ENCODE assay signal across 21 cellular contexts in genomic region chr2:142867161-142867560, GRCh38. TPM values are rescaled to one million over a fixed set of nuclear protein-coding genes. Genes with fewer than 3 reads are reported as not detected.
A peak's percentile ranks its signal among the peaks of the same experiment; 100 is the strongest.
DNase-seq lines count a peak whose midpoint lies in the region; ATAC-seq and TF ChIP-seq lines count a peak whose summit lies in the region.
"Had no signal": no experiment of that assay in that cellular context is flagged by ENCODE, and none has a peak within 500 bp of the region (broad histone marks: within the 10 kb centered on the region; RNA-seq: fewer than 3 reads in every experiment).

No MANE protein-coding gene starts in this region.

- H3K4me1 ChIP-seq in breast epithelium = no peaks in the 10 kb centered on the region
- peaks cover 28% of the 10 kb centered on the region for H3K4me1 ChIP-seq in foreskin keratinocyte
- H3K4me1 ChIP-seq: upper lobe of right lung had no signal

- peaks cover 44% of the 10 kb centered on the region for H3K79me2 ChIP-seq in SU-DHL-6 (ENCODE audit: insufficient read depth, low read length)

- TF ChIP-seq POLR2A in breast epithelium (IDR thresholded peaks at IDR 0.05) = no peak

- POLR2A ChIA-PET in MCF 10A (lab: Yijun Ruan, JAX) = interaction anchor here (0.6 to 4.5 kb wide), 6 partner anchors 8 to 514 kb away, joined by 3 to 51 read pairs (median 8); partner anchors contain the start of gene KYNU

- no peak for DNase-seq in MCF 10A (ENCODE audit: unreplicated experiment)
- DNase-seq in breast epithelium (ENCODE audit: low spot score in 2 of 2) = no peak
- peak; percentile 87 to 94 for DNase-seq in foreskin keratinocyte
- no peak for DNase-seq in putamen (ENCODE audit: low spot score)
- no peak for DNase-seq in dermis blood vessel endothelial cell
- no peak for DNase-seq in stimulated activated CD4-positive, alpha-beta T cell treated with anti-CD3 and anti-CD28 coated beads, Interleukin-15, amount 100 ng/mL, for 24 hours
- DNase-seq: activated CD4-positive, alpha-beta T cell treated with anti-CD3 and anti-CD28 coated beads, Interleukin-2, amount 50 U/mL, for 1 hour; activated gamma-delta T cell treated with Interleukin-2 at 50 U/mL for 16 hours; C1 segment of cervical spinal cord; DMS153; effector CD8-positive, alpha-beta T cell; KBM-7; NCI-H1092 treated with DMSO at 0.1 percent for 48 hours; NCI-H2081 treated with DMSO at 0.1 percent for 48 hours; NCI-H510A; posterior cingulate gyrus; stimulated activated CD4-positive, alpha-beta T cell treated with anti-CD3 and anti-CD28 coated beads, Interleukin-4, amount 100 ng/mL, for 1 hour; upper lobe of right lung had no signal

- peak overlapping the region; percentile 100 for H3K4me2 ChIP-seq in SU-DHL-6 (ENCODE audit: low read depth, low read length, poor library complexity, severe bottlenecking)

- H3F3A ChIP-seq in SU-DHL-6 (ENCODE audit: insufficient read depth) = peaks cover 43% of the 10 kb centered on the region

- H3K36me3 ChIP-seq in breast epithelium = no peaks in the 10 kb centered on the region
- H3K36me3 ChIP-seq in SU-DHL-6 (ENCODE audit: low read length) = peaks cover 35% of the 10 kb centered on the region
- H3K36me3 ChIP-seq: upper lobe of right lung had no signal

- H3K36me3 Mint-ChIP-seq in MCF 10A (ENCODE audit: insufficient read depth, unreplicated experiment) = peaks cover 10% of the 10 kb centered on the region

- H3K27ac Mint-ChIP-seq in MCF 10A (ENCODE audit: low read depth, unreplicated experiment) = peak overlapping the region; percentile 87

- peak overlapping the region; percentile 49 for H3K9ac ChIP-seq in SU-DHL-6 (ENCODE audit: low read length)

- H4K20me1 ChIP-seq in SU-DHL-6 (ENCODE audit: low read depth, low read length) = no peaks in the 10 kb centered on the region

- H3K27me3 ChIP-seq in breast epithelium (no peaks in the 10 kb centered on the region), SU-DHL-6 (ENCODE audit: low read length) (no peaks in the 10 kb centered on the region), foreskin keratinocyte (no peaks in the 10 kb centered on the region)
- H3K27me3 ChIP-seq: upper lobe of right lung had no signal

- H3K27ac ChIP-seq in breast epithelium = peak overlapping the region in 1 of 2 donors; percentile 34
- H3K27ac ChIP-seq in SU-DHL-6 (ENCODE audit: low read depth, low read length) = peak overlapping the region; percentile 89
- peak overlapping the region; percentile 99 for H3K27ac ChIP-seq in foreskin keratinocyte

- BruUV-seq in MCF 10A (replicated peaks; lab: Mats Ljungman, UMichigan) = no TSS peak

- H3K4me1 Mint-ChIP-seq in MCF 10A (ENCODE audit: insufficient read depth, unreplicated experiment) = peaks cover 49% of the 10 kb centered on the region

- H3K9me3 ChIP-seq in breast epithelium (no peaks in the 10 kb centered on the region), SU-DHL-6 (ENCODE audit: insufficient read depth, low read length) (no peaks in the 10 kb centered on the region)
- H3K9me3 ChIP-seq: upper lobe of right lung had no signal

- H3K4me3 ChIP-seq in breast epithelium (no peak overlapping the region), SU-DHL-6 (ENCODE audit: insufficient read depth, low read length, poor library complexity, severe bottlenecking) (peak overlapping the region; percentile 46)
- H3K4me3 ChIP-seq: lung, upper lobe of right lung had no signal

- TF ChIP-seq CTCF in MCF 10A (IDR thresholded peaks at IDR 0.05; ENCODE audit: unreplicated experiment) = no peak
- no peak for TF ChIP-seq CTCF in breast epithelium (IDR thresholded peaks at IDR 0.05)
- TF ChIP-seq CTCF in SU-DHL-6 (IDR thresholded peaks at IDR 0.05; ENCODE audit: insufficient read depth, low read length, poor library complexity, severe bottlenecking) = no peak
- no peak for TF ChIP-seq CTCF in foreskin keratinocyte (conservative IDR thresholded peaks at IDR 0.05)

- H3K27me3 Mint-ChIP-seq in MCF 10A (ENCODE audit: insufficient read depth, unreplicated experiment) = no peaks in the 10 kb centered on the region

- CTCF ChIA-PET in MCF 10A (lab: Yijun Ruan, JAX) = interaction anchor here (0.8 to 1.4 kb wide), 4 partner anchors 10 to 395 kb away, joined by 3 to 8 read pairs (median 4); no protein-coding TSS in a partner anchor

- intact Hi-C loops in MCF 10A (cut with micrococcal nuclease) = no loop called here
- intact Hi-C loops in breast epithelium (cut with DNase I; ENCODE audit: low total_unique reads) = no loop called here

- no peaks in the 10 kb centered on the region for H3K9me2 ChIP-seq in SU-DHL-6 (replicated peaks; ENCODE audit: insufficient read depth, low read length)

- H3K9me3 Mint-ChIP-seq in MCF 10A (ENCODE audit: unreplicated experiment) = no peaks in the 10 kb centered on the region

- no peak overlapping the region for H2AFZ ChIP-seq in SU-DHL-6 (ENCODE audit: low read depth, low read length, severe bottlenecking)

- H3K4me3 Mint-ChIP-seq in MCF 10A (ENCODE audit: unreplicated experiment) = peak overlapping the region; percentile 30

- peak; percentile 71 for ATAC-seq in foreskin keratinocyte
- ATAC-seq in GM19324 (IDR thresholded peaks at IDR 0.05; ENCODE audit: low FRiP score, unreplicated experiment) = no peak
- ATAC-seq: upper lobe of right lung had no signal

RNA-seq across cellular contexts. Expression of gene KYNU, which starts 10.3 kb away (rescaled TPM):
- total RNA-seq in MCF 10A (2022) (143 and 160 TPM in 2 replicates), breast epithelium (10 to 100 TPM in 2 of 3 donors, 1 to 10 TPM in 1; 6.9 to 13.1 (median 11.7) TPM), foreskin keratinocyte (0.39 and 3.6 TPM in 2 replicates), dermis blood vessel endothelial cell (0.17 TPM in 1 of 2 replicates, not detected in the other)
- 0.12 and 2.6 TPM in 2 replicates for polyA plus RNA-seq in foreskin keratinocyte

Comparison
In these comparisons a context has a peak if more than half of its experiments do, and no peak if none do; other contexts are left out.
1. RNA of gene KYNU, which starts 10.3 kb away (total RNA-seq): 143 to 160 TPM in MCF 10A; 6.9 to 13.1 TPM in breast epithelium, 0.39 to 3.6 TPM in foreskin keratinocyte and 0.17 TPM in dermis blood vessel endothelial cell; every median in the first group is over 10 times any median in the second.
2. DNase-seq: peak in foreskin keratinocyte (2 of 2); none in MCF 10A (single experiment), breast epithelium (0 of 2), putamen (single experiment), dermis blood vessel endothelial cell (single experiment) and stimulated activated CD4-positive, alpha-beta T cell treated with anti-CD3 and anti-CD28 coated beads, Interleukin-15, amount 100 ng/mL, for 24 hours (single experiment).